ENCODE assay signal across 8 cellular contexts in the genomic region with DNA sequence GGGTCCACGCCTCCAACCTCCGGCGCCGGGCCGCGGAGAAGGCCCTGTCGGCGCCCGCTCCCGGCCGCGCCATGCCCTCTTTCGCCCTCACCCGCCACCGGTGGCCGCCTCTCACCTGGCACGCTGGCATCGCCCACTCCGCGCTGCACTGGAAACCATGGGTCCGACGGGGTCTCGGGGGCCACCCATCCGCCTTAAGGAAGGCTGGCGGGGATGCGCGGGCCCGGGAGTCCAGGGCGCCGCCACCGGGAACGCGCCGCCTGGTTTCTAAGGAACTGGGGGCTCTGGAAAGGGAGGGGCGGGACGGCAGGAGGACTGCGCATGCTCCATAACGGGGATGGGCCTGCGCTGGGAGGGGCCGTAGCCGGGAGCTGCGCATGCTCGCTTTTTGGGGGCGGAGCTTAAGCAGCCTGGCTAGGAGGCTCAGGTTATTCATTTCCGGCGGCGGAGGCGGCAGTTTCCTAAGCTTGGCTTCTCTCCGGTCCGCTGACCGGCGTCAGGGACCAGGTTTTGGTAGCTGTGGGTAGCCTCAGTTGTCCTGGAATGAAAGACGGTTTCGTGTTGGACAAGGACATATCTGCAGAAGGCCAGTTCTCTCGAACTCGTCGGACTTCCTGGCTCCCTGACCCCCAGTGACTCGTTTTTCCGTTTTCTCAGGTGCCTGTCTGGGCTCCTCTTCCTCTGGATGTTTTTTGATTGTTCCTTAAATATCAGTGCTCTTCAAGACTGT. TPM values are rescaled to one million over a fixed set of nuclear protein-coding genes. Genes with fewer than 3 reads are reported as not detected.
DNase-seq lines count a peak whose midpoint lies in the region; ATAC-seq and TF ChIP-seq lines count a peak whose summit lies in the region.

A gene with protein sequence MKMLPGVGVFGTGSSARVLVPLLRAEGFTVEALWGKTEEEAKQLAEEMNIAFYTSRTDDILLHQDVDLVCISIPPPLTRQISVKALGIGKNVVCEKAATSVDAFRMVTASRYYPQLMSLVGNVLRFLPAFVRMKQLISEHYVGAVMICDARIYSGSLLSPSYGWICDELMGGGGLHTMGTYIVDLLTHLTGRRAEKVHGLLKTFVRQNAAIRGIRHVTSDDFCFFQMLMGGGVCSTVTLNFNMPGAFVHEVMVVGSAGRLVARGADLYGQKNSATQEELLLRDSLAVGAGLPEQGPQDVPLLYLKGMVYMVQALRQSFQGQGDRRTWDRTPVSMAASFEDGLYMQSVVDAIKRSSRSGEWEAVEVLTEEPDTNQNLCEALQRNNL (minus strand): TSS at position 269 of the 730 bp plus-strand sequence. CDS start 33,601 bp downstream, outside the sequence.

- ATAC-seq in GM19372 (IDR thresholded peaks at IDR 0.05; ENCODE audit: low read depth, unreplicated experiment) (peak; percentile 91), HG03565 (IDR thresholded peaks at IDR 0.05; ENCODE audit: unreplicated experiment) (peak; percentile 81), right lobe of liver (peak; percentile 89 to 95 (median 92))

- H3K4me3 ChIP-seq in right lobe of liver = peak within 1 kb of the TSS; percentile 97 to 100 (median 98)

- H3K27me3 ChIP-seq in right lobe of liver = no peaks in the 10 kb centered on the region

- TF ChIP-seq CTCF in C4-2B (conservative IDR thresholded peaks at IDR 0.05) = no peak; the same call in 1 of the 2 replicates
- no peak for TF ChIP-seq CTCF in right lobe of liver (IDR thresholded peaks at IDR 0.05)

- 0% methylated on average over 15 of the region's 59 CpGs for WGBS in right lobe of liver (ENCODE audit: insufficient coverage, low coverage, low lambda C conversion rate, missing lambda C conversion rate)

- peaks cover 0 to 54% (median 23%) of the 10 kb centered on the region in 4 donors for H3K4me1 ChIP-seq in right lobe of liver

- H3K36me3 ChIP-seq in right lobe of liver = peaks cover 0 to 3% (median 0%) of the 10 kb centered on the region in 4 donors

- DNase-seq in NCI-H774 (lab: John Stamatoyannopoulos, UW) (peak; percentile 79), dermis microvascular lymphatic vessel endothelial cell (ENCODE audit: low read depth in 2 of 2) (peak; percentile 89 to 96), right lobe of liver (peak; percentile 98 to 99 (median 99))
- peak; percentile 99 for DNase-seq in activated CD4-positive, alpha-beta T cell treated with anti-CD3 and anti-CD28 coated beads, Interleukin-2, amount 50 U/mL, for 48 hours
- DNase-seq in stimulated activated CD4-positive, alpha-beta T cell treated with anti-CD3 and anti-CD28 coated beads, Interleukin-4, amount 100 ng/mL, for 4 hours = peak; percentile 96 to 99

- peak; percentile 91 for TF ChIP-seq POLR2A in right lobe of liver (IDR thresholded peaks at IDR 0.05)

- no peaks in the 10 kb centered on the region for H3K9me3 ChIP-seq in right lobe of liver

- H3K27ac ChIP-seq in C4-2B = peak within 1 kb of the TSS; percentile 83
- H3K27ac ChIP-seq in right lobe of liver = peak within 1 kb of the TSS; percentile 85 to 91 (median 85)

- intact Hi-C loops in right lobe of liver (cut with DNase I) = no loop called here

RNA-seq across cellular contexts. Expression of the gene that starts here (rescaled TPM):
- 49.2 and 78.0 TPM in 2 replicates for total RNA-seq in dermis microvascular lymphatic vessel endothelial cell
- 10 to 100 TPM; 19.7 to 39.7 (median 24.6) TPM for total RNA-seq in right lobe of liver

Comparison
In these comparisons a context has a peak if more than half of its experiments do, and no peak if none do; other contexts are left out.
1. Peak in every context shown above with its lines: DNase-seq, ATAC-seq, H3K4me3 ChIP-seq and H3K27ac ChIP-seq.